23 cellular contexts compared by ENCODE assay signal in genomic region chr1:51499694-51500093, GRCh38.
"Had no signal": no experiment of that assay in that cellular context is flagged by ENCODE, and none has a peak within 500 bp of the region (broad histone marks: within the 10 kb centered on the region; RNA-seq: fewer than 3 reads in every experiment).

No MANE protein-coding gene starts in this region.

- DNase-seq: activated CD4-positive, alpha-beta memory T cell treated with anti-CD3 and anti-CD28 coated beads for 36 hours; activated CD4-positive, CD25-positive, alpha-beta regulatory T cell treated with anti-CD3 and anti-CD28 coated beads, Interleukin-2, amount 50 U/mL, for 72 hours; activated effector memory CD4-positive, alpha-beta T cell treated with Interleukin-2 at 50 U/mL for 16 hours; activated T-cell treated with anti-CD3 and anti-CD28 coated beads, Interleukin-2, amount 50 U/mL, for 24 hours; body of pancreas; dermis blood vessel endothelial cell; effector memory CD4-positive, alpha-beta T cell; heart right ventricle; left lung; midbrain; stimulated activated CD4-positive, alpha-beta T cell treated with anti-CD3 and anti-CD28 coated beads, Interleukin-12 subunit alpha, Interleukin-12 subunit beta, amount 100 ng/mL, for 4 hours; stimulated activated CD4-positive, alpha-beta T cell treated with anti-CD3 and anti-CD28 coated beads, Interleukin-1b, Interleukin-23, amount 100 ng/mL, for 48 hours; stimulated activated CD8-positive, alpha-beta memory T cell treated with anti-CD3 and anti-CD28 coated beads, Interleukin-4, amount 100 ng/mL, for 48 hours; stomach; trophoblast cell had no signal

- H3K27me3 Mint-ChIP-seq: activated CD4-positive, alpha-beta memory T cell treated with anti-CD3 and anti-CD28 coated beads for 36 hours; activated T-cell treated with anti-CD3 and anti-CD28 coated beads, Interleukin-2, amount 50 U/mL, for 24 hours; progenitor cell of endocrine pancreas had no signal

- H3K27ac ChIP-seq: body of pancreas, esophagus muscularis mucosa, gastroesophageal sphincter, heart right ventricle, left lung, stomach, vagina had no signal

- H3K9me3 ChIP-seq: body of pancreas, esophagus muscularis mucosa, gastroesophageal sphincter, heart right ventricle, left lung, stomach, vagina had no signal

- H3K9me3 Mint-ChIP-seq: activated CD4-positive, alpha-beta memory T cell treated with anti-CD3 and anti-CD28 coated beads for 36 hours; activated T-cell treated with anti-CD3 and anti-CD28 coated beads, Interleukin-2, amount 50 U/mL, for 24 hours; T-helper 1 cell treated with Interleukin-12 subunit alpha and Interleukin-12 subunit beta and Interleukin-4 antibody, amounts not matched to agents 30 μg/mL and 1 μg/mL, for 36 hours had no signal

- H3K4me3 ChIP-seq: body of pancreas, esophagus muscularis mucosa, gastroesophageal sphincter, heart right ventricle, left lung, stomach, vagina had no signal

- H3K27me3 ChIP-seq: body of pancreas, esophagus muscularis mucosa, gastroesophageal sphincter, heart right ventricle, left lung, stomach, vagina had no signal

- FAIRE-seq: endothelial cell of umbilical vein had no signal

- H3K4me1 Mint-ChIP-seq: neural crest cell had no signal

- ATAC-seq: activated naive CD4-positive, alpha-beta T cell treated with anti-CD3 and anti-CD28 coated beads, Interleukin-2, amount 50 U/mL, for 72 hours; body of pancreas; gastroesophageal sphincter; heart right ventricle; left lung had no signal

- H3K4me3 Mint-ChIP-seq: activated CD4-positive, alpha-beta memory T cell treated with anti-CD3 and anti-CD28 coated beads for 36 hours; activated T-cell treated with anti-CD3 and anti-CD28 coated beads, Interleukin-2, amount 50 U/mL, for 24 hours; neural crest cell; T-helper 1 cell treated with Interleukin-12 subunit alpha and Interleukin-12 subunit beta and Interleukin-4 antibody, amounts not matched to agents 30 μg/mL and 1 μg/mL, for 36 hours had no signal

- H3K27ac Mint-ChIP-seq: activated CD4-positive, alpha-beta memory T cell treated with anti-CD3 and anti-CD28 coated beads for 36 hours; progenitor cell of endocrine pancreas; T-helper 1 cell treated with Interleukin-12 subunit alpha and Interleukin-12 subunit beta and Interleukin-4 antibody, amounts not matched to agents 30 μg/mL and 1 μg/mL, for 36 hours had no signal
